18 cellular contexts compared by ENCODE assay signal in genomic region chr1:45403298-45404079, GRCh38.
A peak's percentile ranks its signal among the peaks of the same experiment; 100 is the strongest.
DNase-seq lines count a peak whose midpoint lies in the region; ATAC-seq and TF ChIP-seq lines count a peak whose summit lies in the region.
"Had no signal": no experiment of that assay in that cellular context is flagged by ENCODE, and none has a peak within 500 bp of the region (broad histone marks: within the 10 kb centered on the region; RNA-seq: fewer than 3 reads in every experiment).

No MANE protein-coding gene starts in this region.

- ATAC-seq in GM21619 (IDR thresholded peaks at IDR 0.05; ENCODE audit: unreplicated experiment) (no peak), HG02798 (IDR thresholded peaks at IDR 0.05; ENCODE audit: poor library complexity, unreplicated experiment) (no peak)
- ATAC-seq: activated CD8-positive, alpha-beta T cell treated with anti-CD3 and anti-CD28 coated beads, Interleukin-2, amount 10 ng/mL, durations not matched to agents 7 days and 5 days; activated T-helper 17 cell treated with anti-CD3 and anti-CD28 coated beads, Interleukin-2, amount 50 U/mL, for 72 hours; CD8-positive, alpha-beta T cell; GM23338; sciatic nerve; SK-N-SH treated with all-trans-retinoic acid at 6 μM for 48 hours had no signal

- H3K27me3 ChIP-seq in Karpas-422 (ENCODE audit: low read length), result no peaks in the 10 kb centered on the region
- no peaks in the 10 kb centered on the region for H3K27me3 ChIP-seq in mammary epithelial cell (ENCODE audit: insufficient read depth, low read length)
- no peaks in the 10 kb centered on the region for H3K27me3 ChIP-seq in ascending aorta
- H3K27me3 ChIP-seq: transverse colon had no signal

- no TSS peak for BruUV-seq in mammary epithelial cell (replicated peaks; lab: Mats Ljungman, UMichigan)

- no peaks in the 10 kb centered on the region for H3K9me3 ChIP-seq in Karpas-422 (ENCODE audit: low read length)
- H3K9me3 ChIP-seq in mammary epithelial cell (replicated peaks; ENCODE audit: insufficient read depth, low read length), result no peaks in the 10 kb centered on the region
- H3K9me3 ChIP-seq in ascending aorta, result no peaks in the 10 kb centered on the region
- H3K9me3 ChIP-seq: transverse colon had no signal

- no peaks in the 10 kb centered on the region for H3K9me2 ChIP-seq in Karpas-422 (replicated peaks; ENCODE audit: insufficient read depth, low read length)

- no peak overlapping the region for H3K4me2 ChIP-seq in Karpas-422 (ENCODE audit: low read depth, low read length, poor library complexity, severe bottlenecking)
- H3K4me2 ChIP-seq in mammary epithelial cell (ENCODE audit: insufficient read depth, low read depth, low read length), result peak overlapping the region; percentile 18
- H3K4me2 ChIP-seq: GM23338 had no signal

- H3K36me3 ChIP-seq in Karpas-422 (ENCODE audit: insufficient read depth, low read length), result no peaks in the 10 kb centered on the region
- no peaks in the 10 kb centered on the region for H3K36me3 ChIP-seq in mammary epithelial cell (ENCODE audit: insufficient read depth, low read length)
- no peaks in the 10 kb centered on the region for H3K36me3 ChIP-seq in ascending aorta
- H3K36me3 ChIP-seq: transverse colon had no signal

- H3K4me1 ChIP-seq in Karpas-422 (ENCODE audit: low read length), result peaks cover 3% of the 10 kb centered on the region; the same call in 1 of the 2 replicates
- peaks cover 3% of the 10 kb centered on the region for H3K4me1 ChIP-seq in mammary epithelial cell (ENCODE audit: insufficient read depth, low read length)
- no peaks in the 10 kb centered on the region for H3K4me1 ChIP-seq in ascending aorta

- dilution Hi-C loops in mammary epithelial cell (cut with HindIII; ENCODE audit: low sequenced_read_pairs), result no loop called here

- CTCF ChIA-PET in mammary epithelial cell (lab: Charles Lee; ENCODE audit: low non-redundant PET), result no interaction called here

- intact Hi-C loops in mammary epithelial cell (cut with micrococcal nuclease) (no loop called here), ascending aorta (cut with DNase I) (no loop called here)

- DNase-seq in Karpas-422 (no peak), mammary epithelial cell (peak; percentile 67), medulla oblongata (ENCODE audit: extremely low spot score) (peak; percentile 48), ascending aorta (ENCODE audit: low spot score in 2 of 2) (no peak), NCI-H226 (no peak)
- DNase-seq: activated CD8-positive, alpha-beta T cell treated with anti-CD3 and anti-CD28 coated beads, Interleukin-2, amount 10 ng/mL, durations not matched to agents 7 days and 5 days; CD8-positive, alpha-beta T cell; midbrain; NCI-H2081; stimulated activated CD4-positive, alpha-beta T cell treated with anti-CD3 and anti-CD28 coated beads, Interleukin-4, amount 100 ng/mL, for 4 hours; transverse colon had no signal

- in situ Hi-C loops in mammary epithelial cell (cut with MboI; ENCODE audit: low sequenced_read_pairs in 2 of 2), result no loop called here

- H4K20me1 ChIP-seq in Karpas-422 (ENCODE audit: insufficient read depth, low read depth, low read length), result no peaks in the 10 kb centered on the region
- no peaks in the 10 kb centered on the region for H4K20me1 ChIP-seq in mammary epithelial cell (ENCODE audit: insufficient read depth, low read length)

- 0 out of 2 replicates have a peak overlapping the region, but pooled peaks have one; percentile 75 for H2AFZ ChIP-seq in Karpas-422 (ENCODE audit: low read length)
- H2AFZ ChIP-seq in mammary epithelial cell (ENCODE audit: low read depth, low read length), result peak overlapping the region; percentile 74
- H2AFZ ChIP-seq: GM23338 had no signal

- H3K27ac ChIP-seq in 22Rv1 (0 out of 2 replicates have a peak overlapping the region, but pooled peaks have one; percentile 14), Karpas-422 (ENCODE audit: low read length) (no peak overlapping the region), mammary epithelial cell (ENCODE audit: insufficient read depth, low read depth, low read length) (no peak overlapping the region), ascending aorta (no peak overlapping the region)
- H3K27ac ChIP-seq: transverse colon had no signal

- H3K79me2 ChIP-seq in Karpas-422 (ENCODE audit: low read length) (no peaks in the 10 kb centered on the region), mammary epithelial cell (ENCODE audit: insufficient read depth, low read length) (no peaks in the 10 kb centered on the region)

- TF ChIP-seq CTCF in 22Rv1 (IDR thresholded peaks at IDR 0.05) (no peak), mammary epithelial cell (conservative IDR thresholded peaks at IDR 0.05 in 1 of 2, IDR thresholded peaks at IDR 0.05 in 1 of 2; ENCODE audit: extremely low read depth in 1 of 2, insufficient read depth in 1 of 2, low read depth in 1 of 2, low read length in 2 of 2) (no peak), ascending aorta (IDR thresholded peaks at IDR 0.05) (no peak)

- H3K9ac ChIP-seq in Karpas-422 (ENCODE audit: low read length) (no peak overlapping the region), mammary epithelial cell (ENCODE audit: insufficient read depth, low read length) (no peak overlapping the region)

- no peak overlapping the region for H3K4me3 ChIP-seq in Karpas-422 (ENCODE audit: low read length)
- no peak overlapping the region for H3K4me3 ChIP-seq in mammary epithelial cell (replicated peaks in 1 of 3; ENCODE audit: insufficient read depth in 1 of 3, low read depth in 2 of 3, low read length in 3 of 3)
- no peak overlapping the region for H3K4me3 ChIP-seq in ascending aorta
- H3K4me3 ChIP-seq: GM23338, transverse colon had no signal

- WGBS in mammary epithelial cell (ENCODE audit: low coverage, missing lambda C conversion rate), result 37% methylated on average over 4 of the region's 4 CpGs

Comparison
In these comparisons a context has a peak if more than half of its experiments do, and no peak if none do; other contexts are left out.
1. DNase-seq: peak in mammary epithelial cell (single experiment) and medulla oblongata (single experiment); none in Karpas-422 (single experiment), ascending aorta (0 of 2) and NCI-H226 (single experiment).